Comparison of ENCODE assay signal across 25 cellular contexts in genomic region chrX:71440401-71440800, GRCh38.
"Had no signal": no experiment of that assay in that cellular context is flagged by ENCODE, and none has a peak within 500 bp of the region (broad histone marks: within the 10 kb centered on the region; RNA-seq: fewer than 3 reads in every experiment).

No MANE protein-coding gene starts in this region.

- H3K9me3 ChIP-seq: lower lobe of right lung, prostate gland, thyroid gland, vagina had no signal

- H3K27me3 Mint-ChIP-seq: effector memory CD8-positive, alpha-beta T cell; naive thymus-derived CD8-positive, alpha-beta T cell had no signal

- H3K4me3 ChIP-seq: heart right ventricle, lower lobe of right lung, prostate gland, right atrium auricular region, smooth muscle cell, stomach, thyroid gland, vagina had no signal

- H3K36me3 ChIP-seq: prostate gland, thyroid gland had no signal

- H3K9me3 Mint-ChIP-seq: effector memory CD8-positive, alpha-beta T cell had no signal

- H3K27ac ChIP-seq: heart right ventricle, lower lobe of right lung, prostate gland, right atrium auricular region, stomach, thyroid gland, vagina had no signal

- H3K4me1 ChIP-seq: heart right ventricle, lower lobe of right lung, prostate gland, right atrium auricular region, stomach, thyroid gland, vagina had no signal

- DNase-seq: cortex of kidney; effector memory CD8-positive, alpha-beta T cell; foreskin melanocyte; glutamatergic neuron; heart right ventricle; hippocampal formation; islet precursor cell; kidney glomerular epithelial cell; left colon; left ventricle myocardium superior; lower lobe of right lung; naive thymus-derived CD8-positive, alpha-beta T cell; stimulated activated CD4-positive, alpha-beta T cell treated with anti-CD3 and anti-CD28 coated beads, Interleukin-12 subunit alpha, Interleukin-12 subunit beta, amount 100 ng/mL, for 4 hours; stimulated activated CD4-positive, alpha-beta T cell treated with anti-CD3 and anti-CD28 coated beads, Interleukin-1b, Interleukin-23, amount 100 ng/mL, for 48 hours; stimulated activated CD4-positive, alpha-beta T cell treated with anti-CD3 and anti-CD28 coated beads, Interleukin-4, amount 100 ng/mL, for 1 hour; stimulated activated CD8-positive, alpha-beta memory T cell treated with anti-CD3 and anti-CD28 coated beads, Interleukin-4, amount 100 ng/mL, for 48 hours; stimulated activated naive CD4-positive, alpha-beta T cell treated with Interleukin-2 at 50 U/mL for 16 hours; stomach; thyroid gland; trophoblast cell had no signal

- H3K4me3 Mint-ChIP-seq: effector memory CD8-positive, alpha-beta T cell; naive thymus-derived CD8-positive, alpha-beta T cell; neural crest cell had no signal

- H3K27me3 ChIP-seq: heart right ventricle, right atrium auricular region, stomach, thyroid gland, vagina had no signal

- H3K4me1 Mint-ChIP-seq: neural crest cell had no signal

- H3K4me2 ChIP-seq: smooth muscle cell had no signal
